Comparison of ENCODE assay signal across 28 cellular contexts in the genomic region with DNA sequence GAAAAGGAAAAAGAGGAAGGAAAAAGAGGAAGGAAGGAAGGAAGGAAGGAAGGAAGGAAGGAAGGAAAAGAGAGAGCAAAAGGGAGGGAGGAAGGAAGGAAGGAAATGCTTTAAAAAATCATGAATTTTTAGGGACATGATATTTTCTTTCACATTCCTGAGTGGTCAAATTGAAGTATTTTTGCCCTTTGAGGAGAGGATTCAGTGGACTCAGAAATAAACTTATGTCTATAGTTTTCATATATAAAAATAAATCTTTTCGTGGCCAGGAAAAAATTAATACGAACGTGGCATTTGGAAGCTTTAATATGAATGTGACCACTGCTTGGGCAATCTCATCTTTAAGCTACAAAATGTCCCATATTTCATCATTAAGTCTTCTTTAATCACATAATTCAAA.
"Had no signal": no experiment of that assay in that cellular context is flagged by ENCODE, and none has a peak within 500 bp of the region (broad histone marks: within the 10 kb centered on the region; RNA-seq: fewer than 3 reads in every experiment).

No MANE protein-coding gene starts in this region.

- H3K27ac Mint-ChIP-seq: stimulated activated effector memory CD8-positive, alpha-beta T cell treated with anti-CD3 and anti-CD28 coated beads, Interleukin-12 subunit alpha, Interleukin-12 subunit beta, amount 100 ng/mL, for 72 hours; stimulated activated memory B cell treated with anti-CD40 and anti-IgM and Interleukin-4, amounts not matched to agents 10 μg/mL and 1 μg/mL and 100 μg/mL, for 72 hours; stimulated activated naive B cell treated with anti-CD40 and anti-IgM and Interleukin-4, amounts not matched to agents 10 μg/mL and 1 μg/mL and 100 μg/mL, for 72 hours; stimulated activated naive CD8-positive, alpha-beta T cell treated with anti-CD3 and anti-CD28 coated beads, Interleukin-15, Interleukin-2, amounts not matched to agents 100 ng/mL and 50 ng/mL, for 24 hours; type B pancreatic cell had no signal

- H3K27me3 ChIP-seq: stomach, suprapubic skin, testis, thyroid gland, tibial artery, tibial nerve, transverse colon, upper lobe of left lung, upper lobe of right lung, uterus, vagina had no signal

- DNase-seq: stimulated activated CD4-positive, alpha-beta T cell treated with anti-CD3 and anti-CD28 coated beads, Interleukin-2, amount 100 ng/mL, for 48 hours; stimulated activated CD4-positive, alpha-beta T cell treated with anti-CD3 and anti-CD28 coated beads, Interleukin-4, amount 100 ng/mL, for 1 hour; stimulated activated CD4-positive, alpha-beta T cell treated with anti-CD3 and anti-CD28 coated beads, Interleukin-4, amount 100 ng/mL, for 24 hours; stimulated activated CD4-positive, alpha-beta T cell treated with anti-CD3 and anti-CD28 coated beads, Interleukin-4, amount 100 ng/mL, for 4 hours; stimulated activated CD8-positive, alpha-beta memory T cell treated with anti-CD3 and anti-CD28 coated beads, Interleukin-4, amount 100 ng/mL, for 48 hours; stimulated activated naive B cell treated with anti-CD40 and anti-IgM and Interleukin-4, amounts not matched to agents 10 μg/mL and 1 μg/mL and 100 μg/mL, for 72 hours; stimulated activated naive CD4-positive, alpha-beta T cell; stimulated activated naive CD4-positive, alpha-beta T cell treated with Interleukin-2 at 50 U/mL for 16 hours; stimulated activated naive CD8-positive, alpha-beta T cell treated with anti-CD3 and anti-CD28 coated beads, Interleukin-15, amount 100 ng/mL, for 72 hours; stimulated activated naive CD8-positive, alpha-beta T cell treated with anti-CD3 and anti-CD28 coated beads, Interleukin-15, Interleukin-2, amounts not matched to agents 100 U/mL and 50 U/mL, for 24 hours; stomach; substantia nigra; testis; thyroid gland; tibial artery; transverse colon; trophoblast cell; upper lobe of left lung; upper lobe of right lung; uterus had no signal

- H3K27me3 Mint-ChIP-seq: stimulated activated memory B cell treated with anti-CD40 and anti-IgM and Interleukin-4, amounts not matched to agents 10 μg/mL and 1 μg/mL and 100 μg/mL, for 72 hours; stimulated activated naive B cell treated with anti-CD40 and anti-IgM and Interleukin-4, amounts not matched to agents 10 μg/mL and 1 μg/mL and 100 μg/mL, for 72 hours; stimulated activated naive CD8-positive, alpha-beta T cell treated with anti-CD3 and anti-CD28 coated beads, Interleukin-15, Interleukin-2, amounts not matched to agents 100 ng/mL and 50 ng/mL, for 24 hours had no signal

- H3K4me1 Mint-ChIP-seq: stimulated activated effector memory CD8-positive, alpha-beta T cell treated with anti-CD3 and anti-CD28 coated beads, Interleukin-12 subunit alpha, Interleukin-12 subunit beta, amount 100 ng/mL, for 72 hours; stimulated activated memory B cell treated with anti-CD40 and anti-IgM and Interleukin-4, amounts not matched to agents 10 μg/mL and 1 μg/mL and 100 μg/mL, for 72 hours; stimulated activated naive B cell treated with anti-CD40 and anti-IgM and Interleukin-4, amounts not matched to agents 10 μg/mL and 1 μg/mL and 100 μg/mL, for 72 hours; stimulated activated naive CD8-positive, alpha-beta T cell treated with anti-CD3 and anti-CD28 coated beads, Interleukin-15, amount 100 ng/mL, for 72 hours had no signal

- H3K4me3 Mint-ChIP-seq: stimulated activated effector memory CD8-positive, alpha-beta T cell treated with anti-CD3 and anti-CD28 coated beads, Interleukin-12 subunit alpha, Interleukin-12 subunit beta, amount 100 ng/mL, for 72 hours; stimulated activated memory B cell treated with anti-CD40 and anti-IgM and Interleukin-4, amounts not matched to agents 10 μg/mL and 1 μg/mL and 100 μg/mL, for 72 hours; stimulated activated naive B cell treated with anti-CD40 and anti-IgM and Interleukin-4, amounts not matched to agents 10 μg/mL and 1 μg/mL and 100 μg/mL, for 72 hours; stimulated activated naive CD8-positive, alpha-beta T cell treated with anti-CD3 and anti-CD28 coated beads, Interleukin-15, amount 100 ng/mL, for 72 hours; stimulated activated naive CD8-positive, alpha-beta T cell treated with anti-CD3 and anti-CD28 coated beads, Interleukin-15, Interleukin-2, amounts not matched to agents 100 ng/mL and 50 ng/mL, for 24 hours; type B pancreatic cell had no signal

- H3K9me3 ChIP-seq: suprapubic skin, testis, thoracic aorta, thyroid gland, transverse colon, upper lobe of left lung, upper lobe of right lung, vagina had no signal

- H3K4me3 ChIP-seq: stomach, suprapubic skin, testis, thoracic aorta, thyroid gland, tibial artery, tibial nerve, transverse colon, upper lobe of left lung, upper lobe of right lung, uterus, vagina had no signal

- H3K36me3 ChIP-seq: stomach, suprapubic skin, thoracic aorta, thyroid gland, tibial artery, tibial nerve, transverse colon, upper lobe of left lung, upper lobe of right lung, uterus, vagina had no signal

- H3K4me1 ChIP-seq: stomach, suprapubic skin, testis, thyroid gland, tibial artery, tibial nerve, transverse colon, upper lobe of left lung, upper lobe of right lung, uterus, vagina had no signal

- H3K27ac ChIP-seq: stomach, suprapubic skin, testis, thoracic aorta, thyroid gland, tibial artery, tibial nerve, transverse colon, upper lobe of left lung, upper lobe of right lung, uterus, vagina had no signal

- H3K36me3 Mint-ChIP-seq: stimulated activated effector memory CD8-positive, alpha-beta T cell treated with anti-CD3 and anti-CD28 coated beads, Interleukin-12 subunit alpha, Interleukin-12 subunit beta, amount 100 ng/mL, for 72 hours; stimulated activated memory B cell treated with anti-CD40 and anti-IgM and Interleukin-4, amounts not matched to agents 10 μg/mL and 1 μg/mL and 100 μg/mL, for 72 hours; stimulated activated naive B cell treated with anti-CD40 and anti-IgM and Interleukin-4, amounts not matched to agents 10 μg/mL and 1 μg/mL and 100 μg/mL, for 72 hours; type B pancreatic cell had no signal
